ENCODE assay signal across 19 cellular contexts in genomic region chr14:71621276-71621675, GRCh38.
DNase-seq lines count a peak whose midpoint lies in the region; ATAC-seq and TF ChIP-seq lines count a peak whose summit lies in the region.
"Had no signal": no experiment of that assay in that cellular context is flagged by ENCODE, and none has a peak within 500 bp of the region (broad histone marks: within the 10 kb centered on the region; RNA-seq: fewer than 3 reads in every experiment).

No MANE protein-coding gene starts in this region.

- H3K36me3 Mint-ChIP-seq in Caco-2 (ENCODE audit: insufficient read depth, unreplicated experiment), result peaks cover 27% of the 10 kb centered on the region
- H3K36me3 Mint-ChIP-seq in IgD-negative memory B cell, result peaks cover 22% of the 10 kb centered on the region
- H3K36me3 Mint-ChIP-seq in naive B cell, result peaks cover 46 to 61% of the 10 kb centered on the region in 2 donors
- peaks cover 26% of the 10 kb centered on the region for H3K36me3 Mint-ChIP-seq in activated naive CD4-positive, alpha-beta T cell treated with anti-CD3 and anti-CD28 coated beads for 36 hours (ENCODE audit: low read depth)

- no peaks in the 10 kb centered on the region for H3K36me3 ChIP-seq in Caco-2 (ENCODE audit: control insufficient read depth, insufficient read depth, low read length)

- CTCF ChIA-PET in Caco-2 (lab: Charles Lee), result no interaction called here
- CTCF ChIA-PET in activated naive CD4-positive, alpha-beta T cell treated with anti-CD3 and anti-CD28 coated beads for 36 hours (lab: Charles Lee), result no interaction called here

- H3K27me3 ChIP-seq in Caco-2 (replicated peaks; ENCODE audit: control insufficient read depth, insufficient read depth, low read length), result no peaks in the 10 kb centered on the region
- H3K27me3 ChIP-seq: sigmoid colon had no signal

- H3K4me1 Mint-ChIP-seq in Caco-2 (ENCODE audit: low read depth, unreplicated experiment) (peaks cover 27% of the 10 kb centered on the region), IgD-negative memory B cell (peaks cover 20 to 30% (median 28%) of the 10 kb centered on the region in 3 donors), naive B cell (peaks cover 12 to 31% (median 22%) of the 10 kb centered on the region in 3 donors)
- H3K4me1 Mint-ChIP-seq in activated naive CD4-positive, alpha-beta T cell treated with anti-CD3 and anti-CD28 coated beads for 36 hours (ENCODE audit: low read depth), result peaks cover 2% of the 10 kb centered on the region

- BruUV-seq in Caco-2 (replicated peaks; lab: Mats Ljungman, UMichigan), result no TSS peak

- POLR2A ChIA-PET in Caco-2 (lab: Charles Lee), result no interaction called here

- no peaks in the 10 kb centered on the region for H3K9me3 ChIP-seq in Caco-2
- H3K9me3 ChIP-seq: sigmoid colon, thoracic aorta had no signal

- ATAC-seq in naive B cell (ENCODE audit: low read depth in 2 of 2) (no peak), GM18907 (IDR thresholded peaks at IDR 0.05; ENCODE audit: unreplicated experiment) (no peak)

- H3K9me3 Mint-ChIP-seq in Caco-2 (ENCODE audit: unreplicated experiment) (no peaks in the 10 kb centered on the region), IgD-negative memory B cell (peaks cover 0 to 1% (median 0%) of the 10 kb centered on the region in 3 donors), naive B cell (no peaks in the 10 kb centered on the region)
- H3K9me3 Mint-ChIP-seq in activated naive CD4-positive, alpha-beta T cell treated with anti-CD3 and anti-CD28 coated beads for 36 hours, result no peaks in the 10 kb centered on the region

- no peak overlapping the region for H3K4me3 ChIP-seq in Caco-2 (ENCODE audit: low read depth, low read length)
- H3K4me3 ChIP-seq: sigmoid colon, thoracic aorta had no signal

- peak overlapping the region; percentile 48 for H3K27ac Mint-ChIP-seq in Caco-2 (ENCODE audit: unreplicated experiment)
- peak overlapping the region in 2 of 3 donors; percentile 68 to 81 for H3K27ac Mint-ChIP-seq in IgD-negative memory B cell
- H3K27ac Mint-ChIP-seq in naive B cell, result peak overlapping the region in 4 of 6 donors; percentile 32 to 83 (median 55)
- no peak overlapping the region for H3K27ac Mint-ChIP-seq in activated naive CD4-positive, alpha-beta T cell treated with anti-CD3 and anti-CD28 coated beads for 36 hours

- TF ChIP-seq CTCF in Caco-2 (IDR thresholded peaks at IDR 0.05; ENCODE audit: insufficient read depth in 1 of 2, low read depth in 1 of 2, low read length in 1 of 2, severe bottlenecking in 1 of 2, unreplicated experiment in 1 of 2), result no peak

- H3K27me3 Mint-ChIP-seq in Caco-2 (ENCODE audit: insufficient read depth, unreplicated experiment) (no peaks in the 10 kb centered on the region), IgD-negative memory B cell (no peaks in the 10 kb centered on the region), naive B cell (no peaks in the 10 kb centered on the region)
- H3K27me3 Mint-ChIP-seq in activated naive CD4-positive, alpha-beta T cell treated with anti-CD3 and anti-CD28 coated beads for 36 hours (ENCODE audit: low read depth), result no peaks in the 10 kb centered on the region

- intact Hi-C loops in Caco-2 (cut with micrococcal nuclease; ENCODE audit: unreplicated experiment), result no loop called here
- intact Hi-C loops in activated naive CD4-positive, alpha-beta T cell treated with anti-CD3 and anti-CD28 coated beads for 36 hours (cut with micrococcal nuclease), result no loop called here

- H3K4me1 ChIP-seq in Caco-2, result peaks cover 16% of the 10 kb centered on the region; the same call in 1 of the 2 replicates

- H3K4me3 Mint-ChIP-seq in Caco-2 (ENCODE audit: unreplicated experiment), result no peak overlapping the region
- H3K4me3 Mint-ChIP-seq in IgD-negative memory B cell, result no peak overlapping the region
- no peak overlapping the region for H3K4me3 Mint-ChIP-seq in naive B cell
- H3K4me3 Mint-ChIP-seq in activated naive CD4-positive, alpha-beta T cell treated with anti-CD3 and anti-CD28 coated beads for 36 hours, result no peak overlapping the region

- DNase-seq in Caco-2 (peak in 1 of 2 experiments; percentile 43), astrocyte of the hippocampus (ENCODE audit: low read depth, low spot score) (peak; percentile 40), naive B cell (no peak), RKO (ENCODE audit: low spot score) (no peak), NCI-H748 treated with DMSO at 0.1 percent for 48 hours (lab: John Stamatoyannopoulos, UW) (no peak)
- no peak for DNase-seq in activated naive CD4-positive, alpha-beta T cell treated with anti-CD3 and anti-CD28 coated beads for 36 hours
- DNase-seq: activated CD4-positive, alpha-beta T cell treated with anti-CD3 and anti-CD28 coated beads for 48 hours; activated effector memory CD4-positive, alpha-beta T cell treated with Interleukin-2 at 50 U/mL for 16 hours; caudate nucleus; erythroblast; foreskin melanocyte; H7; hippocampal formation; NCI-H1930; sigmoid colon; stimulated activated naive CD4-positive, alpha-beta T cell had no signal
